In genomic region chr4:177986236-177986635, GRCh38 we compare ENCODE assay signal across 26 cellular contexts.
"Had no signal": no experiment of that assay in that cellular context is flagged by ENCODE, and none has a peak within 500 bp of the region (broad histone marks: within the 10 kb centered on the region; RNA-seq: fewer than 3 reads in every experiment).

No MANE protein-coding gene starts in this region.

- DNase-seq: activated B cell treated with CpG ODN at 0.5 μM for 24 hours; activated CD4-positive, alpha-beta T cell treated with anti-CD3 and anti-CD28 coated beads for 48 hours; activated CD4-positive, alpha-beta T cell treated with anti-CD3 and anti-CD28 coated beads, Interleukin-2, amount 50 U/mL, for 1 hour; activated CD4-positive, alpha-beta T cell treated with anti-CD3 and anti-CD28 coated beads, Interleukin-2, amount 50 U/mL, for 48 hours; activated CD8-positive, alpha-beta memory T cell treated with anti-CD3 and anti-CD28 coated beads for 24 hours; activated CD8-positive, alpha-beta T cell treated with anti-CD3 and anti-CD28 coated beads for 36 hours; activated effector memory CD4-positive, alpha-beta T cell treated with Interleukin-2 at 50 U/mL for 16 hours; activated gamma-delta T cell treated with Interleukin-2 at 50 U/mL for 16 hours; activated naive CD4-positive, alpha-beta T cell treated with anti-CD3 and anti-CD28 coated beads, Interleukin-2, amount 50 U/mL, for 16 hours; activated naive CD4-positive, alpha-beta T cell treated with Interleukin-2 at 50 U/mL for 16 hours; activated T-cell treated with anti-CD3 and anti-CD28 coated beads, Interleukin-2, amount 50 U/mL, for 4 hours; amniotic stem cell; anterior cingulate cortex; brain microvascular endothelial cell; dorsolateral prefrontal cortex; effector memory CD4-positive, alpha-beta T cell; endodermal cell; foreskin fibroblast; glutamatergic neuron; heart left ventricle; T-helper 17 cell; T1000; WERI-Rb-1 had no signal

- ATAC-seq: activated CD4-positive, CD25-positive, alpha-beta regulatory T cell treated with anti-CD3 and anti-CD28 coated beads, Interleukin-2, amount 50 U/mL, for 24 hours; activated CD8-positive, alpha-beta T cell treated with anti-CD3 and anti-CD28 coated beads for 36 hours; activated T-cell treated with anti-CD3 and anti-CD28 coated beads, Interleukin-2, amount 50 U/mL, for 4 hours; activated T-helper 17 cell treated with anti-CD3 and anti-CD28 coated beads, Interleukin-2, amount 50 U/mL, for 72 hours; esophagus mucosa; heart left ventricle; T-helper 17 cell had no signal
